1 cellular context compared by ENCODE assay signal in genomic region chr11:112797072-112797471, GRCh38.
TF ChIP-seq lines count a peak whose summit lies in the region.

No MANE protein-coding gene starts in this region.

TF ChIP-seq in GM23338, 12 proteins besides CTCF, POLR2A, EP300 and RAD21 (continued from another document):
- TF ChIP-seq, protein P1, sequence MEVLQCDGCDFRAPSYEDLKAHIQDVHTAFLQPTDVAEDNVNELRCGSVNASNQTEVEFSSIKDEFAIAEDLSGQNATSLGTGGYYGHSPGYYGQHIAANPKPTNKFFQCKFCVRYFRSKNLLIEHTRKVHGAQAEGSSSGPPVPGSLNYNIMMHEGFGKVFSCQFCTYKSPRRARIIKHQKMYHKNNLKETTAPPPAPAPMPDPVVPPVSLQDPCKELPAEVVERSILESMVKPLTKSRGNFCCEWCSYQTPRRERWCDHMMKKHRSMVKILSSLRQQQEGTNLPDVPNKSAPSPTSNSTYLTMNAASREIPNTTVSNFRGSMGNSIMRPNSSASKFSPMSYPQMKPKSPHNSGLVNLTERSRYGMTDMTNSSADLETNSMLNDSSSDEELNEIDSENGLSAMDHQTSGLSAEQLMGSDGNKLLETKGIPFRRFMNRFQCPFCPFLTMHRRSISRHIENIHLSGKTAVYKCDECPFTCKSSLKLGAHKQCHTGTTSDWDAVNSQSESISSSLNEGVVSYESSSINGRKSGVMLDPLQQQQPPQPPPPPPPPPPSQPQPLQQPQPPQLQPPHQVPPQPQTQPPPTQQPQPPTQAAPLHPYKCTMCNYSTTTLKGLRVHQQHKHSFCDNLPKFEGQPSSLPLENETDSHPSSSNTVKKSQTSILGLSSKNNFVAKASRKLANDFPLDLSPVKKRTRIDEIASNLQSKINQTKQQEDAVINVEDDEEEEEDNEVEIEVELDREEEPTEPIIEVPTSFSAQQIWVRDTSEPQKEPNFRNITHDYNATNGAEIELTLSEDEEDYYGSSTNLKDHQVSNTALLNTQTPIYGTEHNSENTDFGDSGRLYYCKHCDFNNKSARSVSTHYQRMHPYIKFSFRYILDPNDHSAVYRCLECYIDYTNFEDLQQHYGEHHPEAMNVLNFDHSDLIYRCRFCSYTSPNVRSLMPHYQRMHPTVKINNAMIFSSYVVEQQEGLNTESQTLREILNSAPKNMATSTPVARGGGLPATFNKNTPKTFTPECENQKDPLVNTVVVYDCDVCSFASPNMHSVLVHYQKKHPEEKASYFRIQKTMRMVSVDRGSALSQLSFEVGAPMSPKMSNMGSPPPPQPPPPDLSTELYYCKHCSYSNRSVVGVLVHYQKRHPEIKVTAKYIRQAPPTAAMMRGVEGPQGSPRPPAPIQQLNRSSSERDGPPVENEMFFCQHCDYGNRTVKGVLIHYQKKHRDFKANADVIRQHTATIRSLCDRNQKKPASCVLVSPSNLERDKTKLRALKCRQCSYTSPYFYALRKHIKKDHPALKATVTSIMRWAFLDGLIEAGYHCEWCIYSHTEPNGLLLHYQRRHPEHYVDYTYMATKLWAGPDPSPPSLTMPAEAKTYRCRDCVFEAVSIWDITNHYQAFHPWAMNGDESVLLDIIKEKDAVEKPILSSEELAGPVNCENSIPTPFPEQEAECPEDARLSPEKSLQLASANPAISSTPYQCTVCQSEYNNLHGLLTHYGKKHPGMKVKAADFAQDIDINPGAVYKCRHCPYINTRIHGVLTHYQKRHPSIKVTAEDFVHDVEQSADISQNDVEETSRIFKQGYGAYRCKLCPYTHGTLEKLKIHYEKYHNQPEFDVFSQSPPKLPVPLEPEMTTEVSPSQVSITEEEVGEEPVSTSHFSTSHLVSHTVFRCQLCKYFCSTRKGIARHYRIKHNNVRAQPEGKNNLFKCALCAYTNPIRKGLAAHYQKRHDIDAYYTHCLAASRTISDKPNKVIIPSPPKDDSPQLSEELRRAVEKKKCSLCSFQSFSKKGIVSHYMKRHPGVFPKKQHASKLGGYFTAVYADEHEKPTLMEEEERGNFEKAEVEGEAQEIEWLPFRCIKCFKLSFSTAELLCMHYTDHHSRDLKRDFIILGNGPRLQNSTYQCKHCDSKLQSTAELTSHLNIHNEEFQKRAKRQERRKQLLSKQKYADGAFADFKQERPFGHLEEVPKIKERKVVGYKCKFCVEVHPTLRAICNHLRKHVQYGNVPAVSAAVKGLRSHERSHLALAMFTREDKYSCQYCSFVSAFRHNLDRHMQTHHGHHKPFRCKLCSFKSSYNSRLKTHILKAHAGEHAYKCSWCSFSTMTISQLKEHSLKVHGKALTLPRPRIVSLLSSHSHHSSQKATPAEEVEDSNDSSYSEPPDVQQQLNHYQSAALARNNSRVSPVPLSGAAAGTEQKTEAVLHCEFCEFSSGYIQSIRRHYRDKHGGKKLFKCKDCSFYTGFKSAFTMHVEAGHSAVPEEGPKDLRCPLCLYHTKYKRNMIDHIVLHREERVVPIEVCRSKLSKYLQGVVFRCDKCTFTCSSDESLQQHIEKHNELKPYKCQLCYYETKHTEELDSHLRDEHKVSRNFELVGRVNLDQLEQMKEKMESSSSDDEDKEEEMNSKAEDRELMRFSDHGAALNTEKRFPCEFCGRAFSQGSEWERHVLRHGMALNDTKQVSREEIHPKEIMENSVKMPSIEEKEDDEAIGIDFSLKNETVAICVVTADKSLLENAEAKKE (CRISPR knock-in tag; IDR thresholded peaks at IDR 0.05), result peak; percentile 67
